In genomic region chr6:101666256-101666655, GRCh38 we compare ENCODE assay signal across 13 cellular contexts.
DNase-seq lines count a peak whose midpoint lies in the region; ATAC-seq, FAIRE-seq and TF ChIP-seq lines count a peak whose summit lies in the region.
"Had no signal": no experiment of that assay in that cellular context is flagged by ENCODE, and none has a peak within 500 bp of the region (broad histone marks: within the 10 kb centered on the region; RNA-seq: fewer than 3 reads in every experiment).

No MANE protein-coding gene starts in this region.

- TF ChIP-seq CTCF in AG04449 (IDR thresholded peaks at IDR 0.05; ENCODE audit: insufficient read depth, low read length, missing control alignments) (no peak), RWPE1 (conservative IDR thresholded peaks at IDR 0.05; ENCODE audit: low read depth) (no peak), fibroblast of the aortic adventitia (IDR thresholded peaks at IDR 0.05; ENCODE audit: insufficient read depth, low read length) (no peak), gastroesophageal sphincter (IDR thresholded peaks at IDR 0.05) (no peak)

- no peaks in the 10 kb centered on the region for H3K9me3 ChIP-seq in gastroesophageal sphincter

- TF ChIP-seq POLR2A in H54 (IDR thresholded peaks at IDR 0.05; ENCODE audit: low read depth, low read length) (no peak), gastroesophageal sphincter (IDR thresholded peaks at IDR 0.05) (no peak)

- H3K27ac ChIP-seq in RWPE1: no peak overlapping the region
- H3K27ac ChIP-seq in gastroesophageal sphincter: no peak overlapping the region
- H3K27ac ChIP-seq: hepatocyte had no signal

- H3K4me1 ChIP-seq in gastroesophageal sphincter: peaks cover 0 to 27% (median 0%) of the 10 kb centered on the region in 3 donors

- H3K4me3 ChIP-seq in AG04449 (ENCODE audit: low read depth, low read length) (no peak overlapping the region), fibroblast of the aortic adventitia (ENCODE audit: low read depth, low read length) (no peak overlapping the region), gastroesophageal sphincter (no peak overlapping the region)
- H3K4me3 ChIP-seq: hepatocyte had no signal

- no peaks in the 10 kb centered on the region for H3K27me3 ChIP-seq in gastroesophageal sphincter
- H3K27me3 ChIP-seq: hepatocyte had no signal

- no peak for TF ChIP-seq EP300 in gastroesophageal sphincter (IDR thresholded peaks at IDR 0.05)

- CTCF ChIA-PET in AG04449 (lab: Yijun Ruan, JAX): no interaction called here
- CTCF ChIA-PET in RWPE1 (lab: Yijun Ruan, JAX): no interaction called here

- WGBS in gastroesophageal sphincter (ENCODE audit: low coverage in 1 of 2), 2 donors: 0 to 13% methylated on average over 1 of the region's 1 CpG

- peak; percentile 9 for DNase-seq in AG04449 (ENCODE audit: low read depth, low spot score)
- DNase-seq in H54 (ENCODE audit: insufficient read length, low spot score): peak; percentile 9
- peak; percentile 62 for DNase-seq in RWPE1 (ENCODE audit: low spot score)
- DNase-seq in fibroblast of the aortic adventitia (ENCODE audit: low read depth): peak; percentile 89
- no peak for DNase-seq in DMS 273 (lab: John Stamatoyannopoulos, UW; ENCODE audit: unreplicated experiment)
- DNase-seq: activated naive CD4-positive, alpha-beta T cell treated with anti-CD3 and anti-CD28 coated beads for 36 hours; NCI-H524 treated with DMSO at 0.1 percent for 48 hours; stimulated activated CD4-positive, alpha-beta T cell treated with anti-CD3 and anti-CD28 coated beads, Interleukin-4, amount 100 ng/mL, for 1 hour had no signal

- ATAC-seq in gastroesophageal sphincter (no peak), GM19023 (IDR thresholded peaks at IDR 0.05; ENCODE audit: unreplicated experiment) (no peak), GM19452 (IDR thresholded peaks at IDR 0.05; ENCODE audit: unreplicated experiment) (no peak)

- FAIRE-seq in H54 (lab: Jason Lieb, UNC): peak; percentile 84
- FAIRE-seq: H1 had no signal

- no peaks in the 10 kb centered on the region for H3K36me3 ChIP-seq in gastroesophageal sphincter

- POLR2A ChIA-PET in AG04449 (lab: Yijun Ruan, JAX) (no interaction called here), RWPE1 (lab: Yijun Ruan, JAX; ENCODE audit: low non-redundant PET) (no interaction called here)
